In the genomic region with DNA sequence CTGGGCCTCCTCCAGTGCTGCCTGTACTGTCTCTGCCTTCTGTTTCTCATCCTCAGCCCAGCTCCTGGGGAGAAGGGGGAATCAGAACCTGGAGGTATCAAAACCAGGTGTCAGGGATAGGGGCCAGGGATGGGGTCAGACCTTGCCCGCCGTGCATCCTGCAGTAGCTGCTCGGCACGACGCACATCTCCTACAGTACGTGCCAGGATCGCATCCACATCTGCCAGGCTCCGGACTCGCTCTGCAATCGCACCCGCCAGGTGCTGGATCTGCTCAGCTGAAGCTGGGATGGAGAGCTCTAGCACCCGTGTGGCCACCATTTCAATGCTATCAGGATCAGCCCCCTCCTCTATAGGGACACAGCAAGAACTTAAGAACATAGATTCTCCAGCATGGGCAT, we compare ENCODE assay signal across 14 cellular contexts. TPM values are rescaled to one million over a fixed set of nuclear protein-coding genes. Genes with fewer than 3 reads are reported as not detected.
A peak's percentile ranks its signal among the peaks of the same experiment; 100 is the strongest.
DNase-seq lines count a peak whose midpoint lies in the region; ATAC-seq and TF ChIP-seq lines count a peak whose summit lies in the region.
"Had no signal": no experiment of that assay in that cellular context is flagged by ENCODE, and none has a peak within 500 bp of the region (broad histone marks: within the 10 kb centered on the region; RNA-seq: fewer than 3 reads in every experiment).

No MANE protein-coding gene starts in this region.

- H3K36me3 ChIP-seq in stomach (peaks cover 74 to 82% (median 79%) of the 10 kb centered on the region in 4 donors), esophagus squamous epithelium (peaks cover 42 to 84% (median 58%) of the 10 kb centered on the region in 3 donors)

- H3K36me3 Mint-ChIP-seq in activated naive CD4-positive, alpha-beta T cell treated with anti-CD3 and anti-CD28 coated beads, Interleukin-2, amount 10 ng/mL, durations not matched to agents 7 days and 5 days = peaks cover 13% of the 10 kb centered on the region
- peaks cover 20% of the 10 kb centered on the region for H3K36me3 Mint-ChIP-seq in activated CD8-positive, alpha-beta T cell treated with anti-CD3 and anti-CD28 coated beads, Interleukin-2, amount 10 ng/mL, durations not matched to agents 7 days and 5 days (ENCODE audit: low read depth)
- H3K36me3 Mint-ChIP-seq in memory B cell = peaks cover 6% of the 10 kb centered on the region

- no peak for ATAC-seq in activated CD8-positive, alpha-beta T cell treated with anti-CD3 and anti-CD28 coated beads, Interleukin-2, amount 10 ng/mL, durations not matched to agents 7 days and 5 days
- no peak for ATAC-seq in memory B cell (ENCODE audit: low read depth)

- no peaks in the 10 kb centered on the region for H3K9me3 Mint-ChIP-seq in activated naive CD4-positive, alpha-beta T cell treated with anti-CD3 and anti-CD28 coated beads, Interleukin-2, amount 10 ng/mL, durations not matched to agents 7 days and 5 days
- no peaks in the 10 kb centered on the region for H3K9me3 Mint-ChIP-seq in activated CD8-positive, alpha-beta T cell treated with anti-CD3 and anti-CD28 coated beads, Interleukin-2, amount 10 ng/mL, durations not matched to agents 7 days and 5 days (ENCODE audit: insufficient read depth)
- H3K9me3 Mint-ChIP-seq in memory B cell = no peaks in the 10 kb centered on the region

- H3K27me3 Mint-ChIP-seq in activated naive CD4-positive, alpha-beta T cell treated with anti-CD3 and anti-CD28 coated beads, Interleukin-2, amount 10 ng/mL, durations not matched to agents 7 days and 5 days = no peaks in the 10 kb centered on the region
- no peaks in the 10 kb centered on the region for H3K27me3 Mint-ChIP-seq in activated CD8-positive, alpha-beta T cell treated with anti-CD3 and anti-CD28 coated beads, Interleukin-2, amount 10 ng/mL, durations not matched to agents 7 days and 5 days (ENCODE audit: low read depth)
- H3K27me3 Mint-ChIP-seq in memory B cell = no peaks in the 10 kb centered on the region

- TF ChIP-seq POLR2A in stomach (IDR thresholded peaks at IDR 0.05) (no peak), esophagus squamous epithelium (IDR thresholded peaks at IDR 0.05) (no peak)

- H3K4me3 ChIP-seq in stomach (no peak overlapping the region), esophagus squamous epithelium (no peak overlapping the region)
- H3K4me3 ChIP-seq: lung, thyroid gland had no signal

- H3K27me3 ChIP-seq in stomach (no peaks in the 10 kb centered on the region), esophagus squamous epithelium (no peaks in the 10 kb centered on the region)
- H3K27me3 ChIP-seq: thyroid gland had no signal

- intact Hi-C loops in stomach (cut with DNase I; ENCODE audit: low total_unique reads) (no loop called here), esophagus squamous epithelium (cut with DNase I) (no loop called here)

- 60 to 96% (median 95%) methylated on average over 1 to 12 of the region's 12 CpGs for WGBS in stomach, 5 donors
- WGBS in esophagus squamous epithelium, 2 donors = 92 to 97% methylated on average over 9 to 10 of the region's 12 CpGs

- peak overlapping the region; percentile 92 for H3K27ac Mint-ChIP-seq in activated naive CD4-positive, alpha-beta T cell treated with anti-CD3 and anti-CD28 coated beads, Interleukin-2, amount 10 ng/mL, durations not matched to agents 7 days and 5 days
- H3K27ac Mint-ChIP-seq in activated CD8-positive, alpha-beta T cell treated with anti-CD3 and anti-CD28 coated beads, Interleukin-2, amount 10 ng/mL, durations not matched to agents 7 days and 5 days = peak overlapping the region; percentile 95
- peak overlapping the region; percentile 84 for H3K27ac Mint-ChIP-seq in memory B cell

- H3K27ac ChIP-seq in stomach (peak overlapping the region in 3 of 5 donors; percentile 87 to 98 (median 96)), esophagus squamous epithelium (peak overlapping the region in 2 of 4 donors; percentile 92 to 99)

- TF ChIP-seq CTCF in stomach (IDR thresholded peaks at IDR 0.05) (no peak), esophagus squamous epithelium (IDR thresholded peaks at IDR 0.05) (no peak)

- H3K4me1 Mint-ChIP-seq in activated naive CD4-positive, alpha-beta T cell treated with anti-CD3 and anti-CD28 coated beads, Interleukin-2, amount 10 ng/mL, durations not matched to agents 7 days and 5 days = peaks cover 24% of the 10 kb centered on the region
- peaks cover 24% of the 10 kb centered on the region for H3K4me1 Mint-ChIP-seq in activated CD8-positive, alpha-beta T cell treated with anti-CD3 and anti-CD28 coated beads, Interleukin-2, amount 10 ng/mL, durations not matched to agents 7 days and 5 days (ENCODE audit: low read depth)
- peaks cover 4% of the 10 kb centered on the region for H3K4me1 Mint-ChIP-seq in memory B cell

- CTCF ChIA-PET in activated naive CD4-positive, alpha-beta T cell treated with anti-CD3 and anti-CD28 coated beads, Interleukin-2, amount 10 ng/mL, durations not matched to agents 7 days and 5 days (lab: Charles Lee) = no interaction called here
- CTCF ChIA-PET in activated CD8-positive, alpha-beta T cell treated with anti-CD3 and anti-CD28 coated beads, Interleukin-2, amount 10 ng/mL, durations not matched to agents 7 days and 5 days (lab: Charles Lee) = interaction anchor here (1.5 to 2.4 kb wide), 2 partner anchors 28 to 36 kb away, joined by 8 to 11 read pairs; partner anchors contain the start of gene QRICH1

- POLR2A ChIA-PET in activated CD8-positive, alpha-beta T cell treated with anti-CD3 and anti-CD28 coated beads, Interleukin-2, amount 10 ng/mL, durations not matched to agents 7 days and 5 days (lab: Charles Lee) = interaction anchor here (1.6 to 4.8 kb wide), 2 partner anchors 28 to 100 kb away, joined by 4 to 65 read pairs; partner anchors contain the start of genes NDUFAF3 and QRICH1

- H3K9me3 ChIP-seq in stomach (no peaks in the 10 kb centered on the region), esophagus squamous epithelium (no peaks in the 10 kb centered on the region)
- H3K9me3 ChIP-seq: thyroid gland had no signal

- TF ChIP-seq EP300 in stomach (IDR thresholded peaks at IDR 0.05) = no peak

- H3K4me1 ChIP-seq in stomach (peaks cover 18 to 31% (median 27%) of the 10 kb centered on the region in 4 donors), esophagus squamous epithelium (peaks cover 11 to 29% (median 21%) of the 10 kb centered on the region in 3 donors)

- DNase-seq in activated naive CD4-positive, alpha-beta T cell treated with anti-CD3 and anti-CD28 coated beads, Interleukin-2, amount 10 ng/mL, durations not matched to agents 7 days and 5 days = no peak
- no peak for DNase-seq in activated naive CD4-positive, alpha-beta T cell treated with anti-CD3 and anti-CD28 coated beads, Interleukin-2, amount 50 U/mL, for 16 hours
- no peak for DNase-seq in activated CD8-positive, alpha-beta T cell treated with anti-CD3 and anti-CD28 coated beads, Interleukin-2, amount 10 ng/mL, durations not matched to agents 7 days and 5 days
- DNase-seq in memory B cell (ENCODE audit: low spot score in 2 of 2) (no peak), stomach (no peak), DMS79 treated with DMSO at 0.1 percent for 48 hours (lab: John Stamatoyannopoulos, UW) (no peak), NCI-H128 (lab: John Stamatoyannopoulos, UW; ENCODE audit: unreplicated experiment) (no peak), esophagus squamous epithelium (lab: John Stamatoyannopoulos, UW) (no peak)
- DNase-seq: activated CD8-positive, alpha-beta memory T cell treated with anti-CD3 and anti-CD28 coated beads, Interleukin-2, amount 50 U/mL, for 4 hours; HCEC 1CT; NCI-H187 treated with DMSO at 0.1 percent for 48 hours; SHP77; thyroid gland had no signal

- peak overlapping the region; percentile 87 for H3K4me3 Mint-ChIP-seq in activated naive CD4-positive, alpha-beta T cell treated with anti-CD3 and anti-CD28 coated beads, Interleukin-2, amount 10 ng/mL, durations not matched to agents 7 days and 5 days
- peak overlapping the region; percentile 89 for H3K4me3 Mint-ChIP-seq in activated CD8-positive, alpha-beta T cell treated with anti-CD3 and anti-CD28 coated beads, Interleukin-2, amount 10 ng/mL, durations not matched to agents 7 days and 5 days
- H3K4me3 Mint-ChIP-seq in memory B cell = peak overlapping the region; percentile 83

RNA-seq across cellular contexts. Expression of gene USP19, which starts 1.4 kb away (rescaled TPM):
- 10 to 100 TPM; 58.0 to 60.4 TPM for total RNA-seq in activated CD8-positive, alpha-beta T cell treated with anti-CD3 and anti-CD28 coated beads, Interleukin-2, amount 10 ng/mL, durations not matched to agents 7 days and 5 days
- total RNA-seq in stomach (10 to 100 TPM; 21.6 to 77.2 (median 57.1) TPM), esophagus squamous epithelium (10 to 100 TPM; 37.8 to 52.3 (median 40.7) TPM)
- 10 to 100 TPM; 15.6 to 16.6 (median 15.7) TPM for polyA plus RNA-seq in stomach

RNA-seq across cellular contexts. Expression of gene LAMB2, which starts 10.8 kb away (rescaled TPM):
- under 1 TPM in 1 of 2 experiments, not detected in 1; 0.29 TPM for total RNA-seq in activated CD8-positive, alpha-beta T cell treated with anti-CD3 and anti-CD28 coated beads, Interleukin-2, amount 10 ng/mL, durations not matched to agents 7 days and 5 days
- total RNA-seq in stomach (100 to 1,000 TPM; 195 to 578 (median 552) TPM), esophagus squamous epithelium (100 to 1,000 TPM in 3 of 4 donors, 10 to 100 TPM in 1; 66.0 to 319 (median 175) TPM)
- 100 to 1,000 TPM; 198 to 333 (median 200) TPM for polyA plus RNA-seq in stomach

RNA-seq across cellular contexts. Expression of gene QARS1, which starts 17.5 kb away (rescaled TPM):
- total RNA-seq in activated CD8-positive, alpha-beta T cell treated with anti-CD3 and anti-CD28 coated beads, Interleukin-2, amount 10 ng/mL, durations not matched to agents 7 days and 5 days = 100 to 1,000 TPM; 250 to 294 TPM
- total RNA-seq in stomach = 100 to 1,000 TPM; 151 to 418 (median 217) TPM
- 100 to 1,000 TPM; 241 to 303 (median 265) TPM for polyA plus RNA-seq in stomach
- 100 to 1,000 TPM; 236 to 290 (median 265) TPM for total RNA-seq in esophagus squamous epithelium

RNA-seq across cellular contexts. Expression of gene QRICH1, which starts 28.2 kb away (rescaled TPM):
- 100 to 1,000 TPM; 130 to 131 TPM for total RNA-seq in activated CD8-positive, alpha-beta T cell treated with anti-CD3 and anti-CD28 coated beads, Interleukin-2, amount 10 ng/mL, durations not matched to agents 7 days and 5 days
- total RNA-seq in stomach (100 to 1,000 TPM in 1 of 5 donors, 10 to 100 TPM in 4; 27.2 to 105 (median 63.4) TPM), esophagus squamous epithelium (10 to 100 TPM; 36.8 to 85.6 (median 49.1) TPM)
- 10 to 100 TPM; 16.1 to 29.7 (median 19.4) TPM for polyA plus RNA-seq in stomach

RNA-seq across cellular contexts. Expression of gene CCDC71, which starts 44.1 kb away (rescaled TPM):
- total RNA-seq in activated CD8-positive, alpha-beta T cell treated with anti-CD3 and anti-CD28 coated beads, Interleukin-2, amount 10 ng/mL, durations not matched to agents 7 days and 5 days = 10 to 100 TPM; 21.8 to 22.7 TPM
- 10 to 100 TPM in 3 of 5 donors, 1 to 10 TPM in 2; 2.3 to 22.6 (median 12.9) TPM for total RNA-seq in stomach
- 10 to 100 TPM; 11.4 to 15.6 (median 12.6) TPM for polyA plus RNA-seq in stomach
- total RNA-seq in esophagus squamous epithelium = 10 to 100 TPM; 17.0 to 31.1 (median 23.1) TPM

Comparison
In these comparisons a context has a peak if more than half of its experiments do, and no peak if none do; other contexts are left out.
1. RNA of gene LAMB2, which starts 10.8 kb away (total RNA-seq): 195 to 578 TPM in stomach and 66.0 to 319 TPM in esophagus squamous epithelium; 0.29 TPM in activated CD8-positive, alpha-beta T cell treated with anti-CD3 and anti-CD28 coated beads, Interleukin-2, amount 10 ng/mL, durations not matched to agents 7 days and 5 days; every median in the first group is over 10 times any median in the second.
2. Peak in every context shown above with its lines, with median percentiles within 50 percentile points of each other: H3K27ac Mint-ChIP-seq and H3K4me3 Mint-ChIP-seq.